ENCODE assay signal across 7 cellular contexts in the genomic region with DNA sequence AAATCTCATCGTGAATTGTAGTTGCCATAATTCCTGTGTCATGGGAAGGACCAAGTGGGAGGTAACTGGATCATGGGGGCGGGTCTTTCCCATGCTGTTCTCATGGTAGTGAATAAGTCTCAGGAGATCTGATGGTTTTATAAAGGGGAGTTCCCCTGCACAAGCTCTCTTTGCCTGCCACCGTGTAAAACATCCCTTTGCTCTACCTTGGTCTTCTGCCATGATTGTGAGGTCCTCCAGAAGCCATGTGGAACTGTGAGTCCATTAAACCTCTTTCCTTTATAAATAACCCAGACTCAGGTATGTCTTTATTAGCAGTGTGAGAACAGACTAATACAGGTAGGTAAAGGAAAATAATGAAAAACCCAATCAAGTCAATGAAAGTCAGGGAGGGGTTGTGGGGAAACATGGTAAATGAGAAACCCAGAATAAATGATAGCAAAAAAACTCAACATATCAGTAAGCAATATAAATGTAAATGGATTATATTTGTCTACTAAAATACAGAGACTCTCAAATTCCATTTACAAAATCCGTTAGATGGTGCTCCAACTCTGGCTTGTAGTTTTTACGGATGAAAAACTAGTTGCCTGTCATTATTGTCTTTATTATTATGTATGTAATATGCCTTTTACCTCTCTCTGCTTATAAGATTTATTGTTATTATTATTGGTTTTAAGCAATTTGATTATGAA.
"Had no signal": no experiment of that assay in that cellular context is flagged by ENCODE, and none has a peak within 500 bp of the region (broad histone marks: within the 10 kb centered on the region; RNA-seq: fewer than 3 reads in every experiment).

No MANE protein-coding gene starts in this region.

- DNase-seq: GDM1, GF-D8 had no signal

- ATAC-seq: GM12878 had no signal

- H3K4me3 ChIP-seq: GM12878 had no signal

- FAIRE-seq: G401.6, GM12878, GM12891, GM18507, GM19239 had no signal
